Comparison of ENCODE assay signal across 8 cellular contexts in genomic region chr2:10813085-10813748, GRCh38. TPM values are rescaled to one million over a fixed set of nuclear protein-coding genes. Genes with fewer than 3 reads are reported as not detected.
DNase-seq lines count a peak whose midpoint lies in the region; ATAC-seq lines count a peak whose summit lies in the region.

No MANE protein-coding gene starts in this region.

- H3K27me3 Mint-ChIP-seq in activated T-cell treated with anti-CD3 and anti-CD28 coated beads, Interleukin-2, amount 50 U/mL, for 4 hours (ENCODE audit: low read depth) = peaks cover 2% of the 10 kb centered on the region
- no peaks in the 10 kb centered on the region for H3K27me3 Mint-ChIP-seq in stimulated activated memory B cell treated with anti-CD40 and anti-IgM and Interleukin-4, amounts not matched to agents 10 μg/mL and 1 μg/mL and 100 μg/mL, for 72 hours

- peak overlapping the region; percentile 68 for H3K4me3 ChIP-seq in iPS-18a (ENCODE audit: low read length)

- H3K4me3 Mint-ChIP-seq in activated T-cell treated with anti-CD3 and anti-CD28 coated beads, Interleukin-2, amount 50 U/mL, for 4 hours = peak overlapping the region; percentile 78
- H3K4me3 Mint-ChIP-seq in stimulated activated memory B cell treated with anti-CD40 and anti-IgM and Interleukin-4, amounts not matched to agents 10 μg/mL and 1 μg/mL and 100 μg/mL, for 72 hours = peak overlapping the region; percentile 95

- peak; percentile 73 for DNase-seq in NCI-H345 treated with DMSO at 0.1 percent for 48 hours (lab: John Stamatoyannopoulos, UW; ENCODE audit: unreplicated experiment)
- no peak for DNase-seq in NCI-H345 (lab: John Stamatoyannopoulos, UW)
- no peak for DNase-seq in activated T-cell treated with anti-CD3 and anti-CD28 coated beads, Interleukin-2, amount 50 U/mL, for 4 hours

- peaks cover 23% of the 10 kb centered on the region for H3K4me1 ChIP-seq in iPS-18a (ENCODE audit: control insufficient read depth, low read depth, low read length)

- ATAC-seq in activated T-cell treated with anti-CD3 and anti-CD28 coated beads, Interleukin-2, amount 50 U/mL, for 4 hours = no peak
- ATAC-seq in stimulated activated memory B cell treated with anti-CD40 and anti-IgM and Interleukin-4, amounts not matched to agents 10 μg/mL and 1 μg/mL and 100 μg/mL, for 72 hours = no peak
- ATAC-seq in GM21381 (IDR thresholded peaks at IDR 0.05; ENCODE audit: unreplicated experiment) (no peak), HG02970 (IDR thresholded peaks at IDR 0.05; ENCODE audit: low FRiP score, unreplicated experiment) (no peak), HG03108 (IDR thresholded peaks at IDR 0.05; ENCODE audit: unreplicated experiment) (no peak)

- H3K36me3 ChIP-seq in iPS-18a (ENCODE audit: control insufficient read depth, low read depth, low read length) = peaks cover 3% of the 10 kb centered on the region

- peaks cover 29% of the 10 kb centered on the region for H3K4me1 Mint-ChIP-seq in activated T-cell treated with anti-CD3 and anti-CD28 coated beads, Interleukin-2, amount 50 U/mL, for 4 hours (ENCODE audit: low read depth)
- peaks cover 33% of the 10 kb centered on the region for H3K4me1 Mint-ChIP-seq in stimulated activated memory B cell treated with anti-CD40 and anti-IgM and Interleukin-4, amounts not matched to agents 10 μg/mL and 1 μg/mL and 100 μg/mL, for 72 hours

- no peaks in the 10 kb centered on the region for H3K9me3 Mint-ChIP-seq in activated T-cell treated with anti-CD3 and anti-CD28 coated beads, Interleukin-2, amount 50 U/mL, for 4 hours
- no peaks in the 10 kb centered on the region for H3K9me3 Mint-ChIP-seq in stimulated activated memory B cell treated with anti-CD40 and anti-IgM and Interleukin-4, amounts not matched to agents 10 μg/mL and 1 μg/mL and 100 μg/mL, for 72 hours

- H3K9ac ChIP-seq in iPS-18a (ENCODE audit: low read length) = no peak overlapping the region

- H3K36me3 Mint-ChIP-seq in activated T-cell treated with anti-CD3 and anti-CD28 coated beads, Interleukin-2, amount 50 U/mL, for 4 hours (ENCODE audit: insufficient read depth) = peaks cover 8% of the 10 kb centered on the region
- peaks cover 4% of the 10 kb centered on the region for H3K36me3 Mint-ChIP-seq in stimulated activated memory B cell treated with anti-CD40 and anti-IgM and Interleukin-4, amounts not matched to agents 10 μg/mL and 1 μg/mL and 100 μg/mL, for 72 hours

- no peaks in the 10 kb centered on the region for H3K27me3 ChIP-seq in iPS-18a (ENCODE audit: control insufficient read depth, insufficient read depth, low read length)

- no peak overlapping the region for H3K27ac ChIP-seq in iPS-18a (ENCODE audit: low read length)

- H3K27ac Mint-ChIP-seq in stimulated activated memory B cell treated with anti-CD40 and anti-IgM and Interleukin-4, amounts not matched to agents 10 μg/mL and 1 μg/mL and 100 μg/mL, for 72 hours = no peak overlapping the region

- no peaks in the 10 kb centered on the region for H3K9me3 ChIP-seq in iPS-18a (ENCODE audit: control insufficient read depth, low read depth, low read length)

RNA-seq across cellular contexts. Expression of gene PDIA6, which starts 0.6 kb away (rescaled TPM):
- total RNA-seq in activated T-cell treated with anti-CD3 and anti-CD28 coated beads, Interleukin-2, amount 50 U/mL, for 4 hours = 100 to 1,000 TPM; 169 to 241 (median 175) TPM
